Comparison of ENCODE assay signal across 23 cellular contexts in genomic region chr22:48106215-48106614, GRCh38.
"Had no signal": no experiment of that assay in that cellular context is flagged by ENCODE, and none has a peak within 500 bp of the region (broad histone marks: within the 10 kb centered on the region; RNA-seq: fewer than 3 reads in every experiment).

No MANE protein-coding gene starts in this region.

- H3K4me1 ChIP-seq: lower lobe of right lung, psoas muscle, testis, tibial nerve had no signal

- H3K4me1 Mint-ChIP-seq: endodermal cell had no signal

- H3K9me3 ChIP-seq: psoas muscle, testis had no signal

- H3K27me3 ChIP-seq: testis, tibial nerve had no signal

- H3K36me3 ChIP-seq: lower lobe of right lung, spleen, tibial nerve had no signal

- DNase-seq: cerebellar nuclear complex; dermis blood vessel endothelial cell; effector CD4-positive, alpha-beta T cell; endodermal cell; erythroblast; foreskin melanocyte; kidney glomerular epithelial cell; lower lobe of right lung; midbrain; psoas muscle; retina; spleen; stimulated activated CD4-positive, alpha-beta T cell treated with anti-CD3 and anti-CD28 coated beads, Interleukin-15, amount 100 ng/mL, for 24 hours; stimulated activated CD4-positive, alpha-beta T cell treated with anti-CD3 and anti-CD28 coated beads, Interleukin-1b, Interleukin-23, amount 100 ng/mL, for 48 hours; stimulated activated CD4-positive, alpha-beta T cell treated with anti-CD3 and anti-CD28 coated beads, Interleukin-4, amount 100 ng/mL, for 24 hours; stimulated activated naive B cell treated with anti-CD40 and anti-IgM and Interleukin-4, amounts not matched to agents 10 μg/mL and 1 μg/mL and 100 μg/mL, for 72 hours; stimulated activated naive CD8-positive, alpha-beta T cell treated with anti-CD3 and anti-CD28 coated beads, Interleukin-15, amount 100 ng/mL, for 72 hours; testis had no signal

- ATAC-seq: lower lobe of right lung; psoas muscle; sciatic nerve; stimulated activated naive B cell treated with anti-CD40 and anti-IgM and Interleukin-4, amounts not matched to agents 10 μg/mL and 1 μg/mL and 100 μg/mL, for 72 hours; stimulated activated naive CD8-positive, alpha-beta T cell treated with anti-CD3 and anti-CD28 coated beads, Interleukin-15, amount 100 ng/mL, for 72 hours had no signal

- H3K27ac Mint-ChIP-seq: endodermal cell; memory B cell; stimulated activated naive B cell treated with anti-CD40 and anti-IgM and Interleukin-4, amounts not matched to agents 10 μg/mL and 1 μg/mL and 100 μg/mL, for 72 hours had no signal

- H3K27ac ChIP-seq: hepatocyte, lower lobe of right lung, psoas muscle, spleen, testis, tibial nerve had no signal

- H3K4me3 ChIP-seq: hepatocyte, lower lobe of right lung, psoas muscle, spleen, testis, tibial nerve had no signal

- H3K4me3 Mint-ChIP-seq: endodermal cell; memory B cell; nephron; stimulated activated naive B cell treated with anti-CD40 and anti-IgM and Interleukin-4, amounts not matched to agents 10 μg/mL and 1 μg/mL and 100 μg/mL, for 72 hours; stimulated activated naive CD8-positive, alpha-beta T cell treated with anti-CD3 and anti-CD28 coated beads, Interleukin-15, amount 100 ng/mL, for 72 hours had no signal
